In the genomic region with DNA sequence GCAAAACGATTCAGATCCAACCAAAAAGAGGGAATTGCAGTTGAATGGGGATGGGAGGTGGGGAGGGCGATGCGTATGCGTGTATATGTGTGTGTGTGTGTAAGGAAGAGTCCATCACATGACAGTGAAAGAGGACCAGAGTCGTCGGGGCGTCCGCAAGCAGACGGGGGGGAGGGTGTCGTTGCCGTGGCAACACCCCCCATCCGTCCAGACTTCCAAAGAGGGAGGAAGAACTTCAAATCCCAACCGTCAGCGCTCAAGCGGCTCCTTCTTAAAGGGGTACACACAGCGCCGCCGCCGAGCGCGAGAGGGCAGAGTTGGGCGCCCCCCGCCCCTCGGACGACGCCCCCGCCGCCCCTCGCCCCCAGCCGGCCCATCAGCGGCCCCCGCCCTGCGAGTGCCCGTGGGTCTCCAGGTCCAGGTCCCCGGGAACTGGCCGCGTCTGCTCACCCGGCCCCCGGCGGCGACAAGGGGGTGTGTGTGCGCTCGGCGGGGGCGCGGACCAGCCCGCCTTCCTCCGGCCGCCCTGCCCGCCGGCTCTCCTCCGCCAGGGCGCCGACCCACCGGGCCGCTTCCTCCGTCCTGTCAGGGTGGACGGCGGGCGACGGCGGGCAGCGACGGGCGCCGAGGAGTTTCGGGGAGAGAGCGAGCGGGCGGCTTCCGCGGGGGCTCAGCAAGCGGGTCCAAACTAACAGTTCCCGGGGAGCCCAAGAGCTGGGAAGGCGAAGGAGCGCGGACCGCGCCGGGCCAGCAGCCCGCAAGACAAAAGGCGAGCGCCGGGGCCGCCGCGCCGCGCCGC, we compare ENCODE assay signal across 8 cellular contexts. TPM values are rescaled to one million over a fixed set of nuclear protein-coding genes. Genes with fewer than 3 reads are reported as not detected.
DNase-seq lines count a peak whose midpoint lies in the region; ATAC-seq and TF ChIP-seq lines count a peak whose summit lies in the region.

No MANE protein-coding gene starts in this region.

- H3K4me1 Mint-ChIP-seq in naive thymus-derived CD4-positive, alpha-beta T cell = peaks cover 17 to 32% (median 23%) of the 10 kb centered on the region in 7 donors

- peak; percentile 21 for ATAC-seq in GM21717 (IDR thresholded peaks at IDR 0.05; ENCODE audit: unreplicated experiment)
- ATAC-seq in naive thymus-derived CD4-positive, alpha-beta T cell = no peak

- no peak for TF ChIP-seq CTCF in fibroblast of pulmonary artery (IDR thresholded peaks at IDR 0.05; ENCODE audit: low read length, missing control alignments)
- TF ChIP-seq CTCF in suprapubic skin (IDR thresholded peaks at IDR 0.05) = no peak

- no peaks in the 10 kb centered on the region for H3K27me3 ChIP-seq in naive thymus-derived CD4-positive, alpha-beta T cell (ENCODE audit: control insufficient read depth in 2 of 2, insufficient read depth in 2 of 2, low read length in 2 of 2)
- H3K27me3 ChIP-seq in suprapubic skin = no peaks in the 10 kb centered on the region

- H3K4me3 ChIP-seq in fibroblast of pulmonary artery (replicated peaks; ENCODE audit: low read depth, low read length) (peak overlapping the region; percentile 63), suprapubic skin (peak overlapping the region; percentile 93)
- H3K4me3 ChIP-seq in naive thymus-derived CD4-positive, alpha-beta T cell (ENCODE audit: low read length) = peak overlapping the region; percentile 94

- peaks cover 0 to 9% of the 10 kb centered on the region in 2 donors for H3K4me1 ChIP-seq in naive thymus-derived CD4-positive, alpha-beta T cell (ENCODE audit: control insufficient read depth in 2 of 2, insufficient read depth in 2 of 2, low read length in 2 of 2)
- peaks cover 20% of the 10 kb centered on the region for H3K4me1 ChIP-seq in suprapubic skin

- TF ChIP-seq POLR2A in suprapubic skin (IDR thresholded peaks at IDR 0.05) = no peak

- POLR2A ChIA-PET in naive thymus-derived CD4-positive, alpha-beta T cell (lab: Charles Lee) = no interaction called here

- WGBS in suprapubic skin = under 1% methylated on average over 21 of the region's 90 CpGs

- intact Hi-C loops in naive thymus-derived CD4-positive, alpha-beta T cell (cut with micrococcal nuclease) = loop anchor here (1.0 to 10.0 kb wide), 6 partner anchors 346 to 1796 kb away; partner anchors contain the start of genes MED28 (in 1 of the 2) and TAPT1 (in 1 of the 2)

- TF ChIP-seq RAD21 in Ishikawa (IDR thresholded peaks at IDR 0.05; ENCODE audit: low read depth) = no peak

- H3K27ac ChIP-seq in naive thymus-derived CD4-positive, alpha-beta T cell (ENCODE audit: low read depth, low read length) = peak overlapping the region; percentile 75
- peak overlapping the region; percentile 95 for H3K27ac ChIP-seq in suprapubic skin

- CTCF ChIA-PET in naive thymus-derived CD4-positive, alpha-beta T cell (lab: Charles Lee) = no interaction called here

- no peaks in the 10 kb centered on the region for H3K9me3 ChIP-seq in naive thymus-derived CD4-positive, alpha-beta T cell (ENCODE audit: control insufficient read depth in 2 of 3, low read length in 3 of 3)
- no peaks in the 10 kb centered on the region for H3K9me3 ChIP-seq in suprapubic skin

- no peaks in the 10 kb centered on the region for H3K9me3 Mint-ChIP-seq in naive thymus-derived CD4-positive, alpha-beta T cell

- peak; percentile 46 for DNase-seq in DMS114 treated with DMSO at 0.1 percent for 48 hours (lab: John Stamatoyannopoulos, UW; ENCODE audit: unreplicated experiment)
- DNase-seq in activated effector memory CD4-positive, alpha-beta T cell treated with Interleukin-2 at 50 U/mL for 16 hours = peak; percentile 16
- DNase-seq in fibroblast of pulmonary artery (ENCODE audit: low read depth) = peak; percentile 89
- DNase-seq in naive thymus-derived CD4-positive, alpha-beta T cell = peak in 7 of 9 donors; percentile 15 to 50 (median 31)
- DNase-seq in suprapubic skin (ENCODE audit: low spot score in 2 of 2) = peak; percentile 82 to 86

- peaks cover 0 to 68% (median 6%) of the 10 kb centered on the region in 5 donors for H3K27me3 Mint-ChIP-seq in naive thymus-derived CD4-positive, alpha-beta T cell

- H3K36me3 Mint-ChIP-seq in naive thymus-derived CD4-positive, alpha-beta T cell = no peaks in the 10 kb centered on the region

- peak overlapping the region; percentile 91 to 98 (median 94) for H3K4me3 Mint-ChIP-seq in naive thymus-derived CD4-positive, alpha-beta T cell

- TF ChIP-seq EP300 in Ishikawa (IDR thresholded peaks at IDR 0.05; ENCODE audit: borderline replicate concordance) = no peak; the same call in 1 of the 2 replicates
- no peak for TF ChIP-seq EP300 in suprapubic skin (IDR thresholded peaks at IDR 0.05)

- peaks cover 0 to 11% (median 0%) of the 10 kb centered on the region in 3 experiments for H3K36me3 ChIP-seq in naive thymus-derived CD4-positive, alpha-beta T cell (ENCODE audit: control insufficient read depth in 2 of 3, insufficient read depth in 3 of 3, low read length in 3 of 3)
- H3K36me3 ChIP-seq in suprapubic skin = no peaks in the 10 kb centered on the region

- peak overlapping the region; percentile 80 to 92 (median 88) for H3K27ac Mint-ChIP-seq in naive thymus-derived CD4-positive, alpha-beta T cell

TF ChIP-seq in Ishikawa, 13 proteins besides CTCF, POLR2A, EP300 and RAD21 (continues in another document):
- TF ChIP-seq, protein P1, sequence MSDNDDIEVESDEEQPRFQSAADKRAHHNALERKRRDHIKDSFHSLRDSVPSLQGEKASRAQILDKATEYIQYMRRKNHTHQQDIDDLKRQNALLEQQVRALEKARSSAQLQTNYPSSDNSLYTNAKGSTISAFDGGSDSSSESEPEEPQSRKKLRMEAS (IDR thresholded peaks at IDR 0.05) = no peak
- TF ChIP-seq, protein P2, sequence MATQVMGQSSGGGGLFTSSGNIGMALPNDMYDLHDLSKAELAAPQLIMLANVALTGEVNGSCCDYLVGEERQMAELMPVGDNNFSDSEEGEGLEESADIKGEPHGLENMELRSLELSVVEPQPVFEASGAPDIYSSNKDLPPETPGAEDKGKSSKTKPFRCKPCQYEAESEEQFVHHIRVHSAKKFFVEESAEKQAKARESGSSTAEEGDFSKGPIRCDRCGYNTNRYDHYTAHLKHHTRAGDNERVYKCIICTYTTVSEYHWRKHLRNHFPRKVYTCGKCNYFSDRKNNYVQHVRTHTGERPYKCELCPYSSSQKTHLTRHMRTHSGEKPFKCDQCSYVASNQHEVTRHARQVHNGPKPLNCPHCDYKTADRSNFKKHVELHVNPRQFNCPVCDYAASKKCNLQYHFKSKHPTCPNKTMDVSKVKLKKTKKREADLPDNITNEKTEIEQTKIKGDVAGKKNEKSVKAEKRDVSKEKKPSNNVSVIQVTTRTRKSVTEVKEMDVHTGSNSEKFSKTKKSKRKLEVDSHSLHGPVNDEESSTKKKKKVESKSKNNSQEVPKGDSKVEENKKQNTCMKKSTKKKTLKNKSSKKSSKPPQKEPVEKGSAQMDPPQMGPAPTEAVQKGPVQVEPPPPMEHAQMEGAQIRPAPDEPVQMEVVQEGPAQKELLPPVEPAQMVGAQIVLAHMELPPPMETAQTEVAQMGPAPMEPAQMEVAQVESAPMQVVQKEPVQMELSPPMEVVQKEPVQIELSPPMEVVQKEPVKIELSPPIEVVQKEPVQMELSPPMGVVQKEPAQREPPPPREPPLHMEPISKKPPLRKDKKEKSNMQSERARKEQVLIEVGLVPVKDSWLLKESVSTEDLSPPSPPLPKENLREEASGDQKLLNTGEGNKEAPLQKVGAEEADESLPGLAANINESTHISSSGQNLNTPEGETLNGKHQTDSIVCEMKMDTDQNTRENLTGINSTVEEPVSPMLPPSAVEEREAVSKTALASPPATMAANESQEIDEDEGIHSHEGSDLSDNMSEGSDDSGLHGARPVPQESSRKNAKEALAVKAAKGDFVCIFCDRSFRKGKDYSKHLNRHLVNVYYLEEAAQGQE (IDR thresholded peaks at IDR 0.05; ENCODE audit: low read depth) = no peak
- no peak for TF ChIP-seq EGR1 (IDR thresholded peaks at IDR 0.05)
- TF ChIP-seq YY1 (IDR thresholded peaks at IDR 0.05; ENCODE audit: low read depth) = no peak
- TF ChIP-seq CREB1 (IDR thresholded peaks at IDR 0.05; ENCODE audit: low read depth) = no peak

TF ChIP-seq in PFSK-1, 5 proteins besides CTCF, POLR2A, EP300 and RAD21:
- TF ChIP-seq FOXP2 (optimal IDR thresholded peaks at IDR 0.05; ENCODE audit: borderline replicate concordance, extremely low read depth, extremely low read length, insufficient read depth) (peak; percentile 18), SIN3A (IDR thresholded peaks at IDR 0.05; ENCODE audit: borderline replicate concordance, insufficient read depth, low read length) (peak; percentile 35; the same call in 1 of the 2 replicates)
- TF ChIP-seq, protein P2 (IDR thresholded peaks at IDR 0.05; ENCODE audit: insufficient read depth in 1 of 2, low read depth in 2 of 2, low read length in 2 of 2) = no peak

RNA-seq across cellular contexts. Expression of gene LCORL, which starts 0.7 kb away (rescaled TPM):
- 3.5 TPM for polyA plus RNA-seq in PFSK-1 (2012; ENCODE audit: insufficient read length, low read depth)
- 10 to 100 TPM in 4 of 5 experiments, 1 to 10 TPM in 1; 7.7 to 15.2 (median 13.1) TPM for total RNA-seq in naive thymus-derived CD4-positive, alpha-beta T cell
- polyA plus RNA-seq in naive thymus-derived CD4-positive, alpha-beta T cell = 1 to 10 TPM; 4.9 to 9.1 TPM
- total RNA-seq in suprapubic skin = 10 to 100 TPM; 14.9 to 26.4 (median 19.6) TPM

Comparison
In these comparisons a context has a peak if more than half of its experiments do, and no peak if none do; other contexts are left out.
1. DNase-seq: peak in every context shown above with its lines; median percentile 89 in fibroblast of pulmonary artery; 84 in suprapubic skin; 46 in DMS114 treated with DMSO at 0.1 percent for 48 hours; 31 in naive thymus-derived CD4-positive, alpha-beta T cell; 16 in activated effector memory CD4-positive, alpha-beta T cell treated with Interleukin-2 at 50 U/mL for 16 hours.